Comparison of ENCODE assay signal across 8 cellular contexts in genomic region chr4:3074078-3074845, GRCh38. TPM values are rescaled to one million over a fixed set of nuclear protein-coding genes. Genes with fewer than 3 reads are reported as not detected.
DNase-seq lines count a peak whose midpoint lies in the region; ATAC-seq and TF ChIP-seq lines count a peak whose summit lies in the region.

Gene HTT, plus strand, starts transcription at chr4:3074681. Its CDS starts 145 bp downstream, at chr4:3074826.
Gene HTT-AS, minus strand, starts transcription at chr4:3074538.

- H3K9me3 ChIP-seq in prostate gland: no peaks in the 10 kb centered on the region

- peak; percentile 73 for DNase-seq in NCI-H1694 (lab: John Stamatoyannopoulos, UW)
- DNase-seq in T-helper 1 cell: peak; percentile 91 to 97 (median 96)
- peak; percentile 82 to 100 (median 97) for DNase-seq in amygdala (lab: John Stamatoyannopoulos, UW)
- peak; percentile 98 for DNase-seq in left ventricle myocardium superior
- DNase-seq in prostate gland (ENCODE audit: low spot score): peak; percentile 95
- DNase-seq in ureter (ENCODE audit: low spot score): peak; percentile 98

- peak within 1 kb of the TSS; percentile 59 to 91 for H3K4me3 ChIP-seq in prostate gland

- 2% methylated on average over 27 of the region's 81 CpGs for WGBS in prostate gland

- H3K27me3 ChIP-seq in prostate gland (replicated peaks; ENCODE audit: insufficient read depth): no peaks in the 10 kb centered on the region

- H3K27ac ChIP-seq in prostate gland: peak within 1 kb of the TSS; percentile 87 to 92

- TF ChIP-seq CTCF in prostate gland (IDR thresholded peaks at IDR 0.05): peak in 2 of 4 experiments; percentile 39 to 54

- intact Hi-C loops in left ventricle myocardium superior (cut with micrococcal nuclease): no loop called here
- intact Hi-C loops in prostate gland (cut with DNase I): no loop called here

- TF ChIP-seq POLR2A in GM15510 (IDR thresholded peaks at IDR 0.05; ENCODE audit: borderline replicate concordance, extremely low read depth, insufficient read length) (peak; percentile 65), prostate gland (IDR thresholded peaks at IDR 0.05) (peak; percentile 90)

- ATAC-seq in HG02884 (IDR thresholded peaks at IDR 0.05; ENCODE audit: unreplicated experiment) (peak; percentile 58), left ventricle myocardium superior (peak; percentile 91)

- no peaks in the 10 kb centered on the region for H3K4me1 ChIP-seq in prostate gland (replicated peaks)

- no peaks in the 10 kb centered on the region for H3K36me3 ChIP-seq in prostate gland

RNA-seq across cellular contexts. Expression of gene HTT, which starts in this region (rescaled TPM):
- total RNA-seq in left ventricle myocardium superior (25.9 TPM), prostate gland (10 to 100 TPM; 37.8 to 97.8 TPM), ureter (109 TPM)

RNA-seq across cellular contexts. Expression of gene HTT-AS, which starts in this region (rescaled TPM):
- total RNA-seq in left ventricle myocardium superior (not detected), prostate gland (not detected), ureter (not detected)

Comparison
In these comparisons a context has a peak if more than half of its experiments do, and no peak if none do; other contexts are left out.
1. Peak in every context shown above with its lines: DNase-seq, ATAC-seq, H3K4me3 ChIP-seq and H3K27ac ChIP-seq.